Comparison of ENCODE assay signal across 2 cellular contexts in the genomic region with DNA sequence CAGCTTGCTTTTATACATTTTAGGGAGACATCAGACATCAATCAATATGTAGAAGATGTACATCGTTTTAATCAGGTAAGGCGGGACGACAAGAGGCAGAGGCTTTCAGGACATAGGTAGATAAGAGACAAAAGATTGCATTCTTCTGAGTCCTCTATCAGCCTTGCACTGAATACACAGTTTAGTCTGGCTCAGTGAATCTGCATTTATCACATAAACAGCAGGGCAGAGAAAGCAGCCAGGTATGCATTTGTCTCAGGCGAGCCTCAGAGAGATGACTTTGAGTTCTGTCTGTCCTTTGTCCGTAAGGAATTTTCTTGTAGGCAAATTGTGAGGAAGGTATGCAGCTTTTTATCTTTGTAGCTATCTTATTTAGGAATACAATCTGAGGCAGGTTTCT.
TF ChIP-seq lines count a peak whose summit lies in the region.

No MANE protein-coding gene starts in this region.

TF ChIP-seq in GM23338, 12 proteins besides CTCF, POLR2A, EP300 and RAD21:
- TF ChIP-seq, protein P1, sequence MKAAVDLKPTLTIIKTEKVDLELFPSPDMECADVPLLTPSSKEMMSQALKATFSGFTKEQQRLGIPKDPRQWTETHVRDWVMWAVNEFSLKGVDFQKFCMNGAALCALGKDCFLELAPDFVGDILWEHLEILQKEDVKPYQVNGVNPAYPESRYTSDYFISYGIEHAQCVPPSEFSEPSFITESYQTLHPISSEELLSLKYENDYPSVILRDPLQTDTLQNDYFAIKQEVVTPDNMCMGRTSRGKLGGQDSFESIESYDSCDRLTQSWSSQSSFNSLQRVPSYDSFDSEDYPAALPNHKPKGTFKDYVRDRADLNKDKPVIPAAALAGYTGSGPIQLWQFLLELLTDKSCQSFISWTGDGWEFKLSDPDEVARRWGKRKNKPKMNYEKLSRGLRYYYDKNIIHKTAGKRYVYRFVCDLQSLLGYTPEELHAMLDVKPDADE (IDR thresholded peaks at IDR 0.05): no peak
- TF ChIP-seq, protein P2, sequence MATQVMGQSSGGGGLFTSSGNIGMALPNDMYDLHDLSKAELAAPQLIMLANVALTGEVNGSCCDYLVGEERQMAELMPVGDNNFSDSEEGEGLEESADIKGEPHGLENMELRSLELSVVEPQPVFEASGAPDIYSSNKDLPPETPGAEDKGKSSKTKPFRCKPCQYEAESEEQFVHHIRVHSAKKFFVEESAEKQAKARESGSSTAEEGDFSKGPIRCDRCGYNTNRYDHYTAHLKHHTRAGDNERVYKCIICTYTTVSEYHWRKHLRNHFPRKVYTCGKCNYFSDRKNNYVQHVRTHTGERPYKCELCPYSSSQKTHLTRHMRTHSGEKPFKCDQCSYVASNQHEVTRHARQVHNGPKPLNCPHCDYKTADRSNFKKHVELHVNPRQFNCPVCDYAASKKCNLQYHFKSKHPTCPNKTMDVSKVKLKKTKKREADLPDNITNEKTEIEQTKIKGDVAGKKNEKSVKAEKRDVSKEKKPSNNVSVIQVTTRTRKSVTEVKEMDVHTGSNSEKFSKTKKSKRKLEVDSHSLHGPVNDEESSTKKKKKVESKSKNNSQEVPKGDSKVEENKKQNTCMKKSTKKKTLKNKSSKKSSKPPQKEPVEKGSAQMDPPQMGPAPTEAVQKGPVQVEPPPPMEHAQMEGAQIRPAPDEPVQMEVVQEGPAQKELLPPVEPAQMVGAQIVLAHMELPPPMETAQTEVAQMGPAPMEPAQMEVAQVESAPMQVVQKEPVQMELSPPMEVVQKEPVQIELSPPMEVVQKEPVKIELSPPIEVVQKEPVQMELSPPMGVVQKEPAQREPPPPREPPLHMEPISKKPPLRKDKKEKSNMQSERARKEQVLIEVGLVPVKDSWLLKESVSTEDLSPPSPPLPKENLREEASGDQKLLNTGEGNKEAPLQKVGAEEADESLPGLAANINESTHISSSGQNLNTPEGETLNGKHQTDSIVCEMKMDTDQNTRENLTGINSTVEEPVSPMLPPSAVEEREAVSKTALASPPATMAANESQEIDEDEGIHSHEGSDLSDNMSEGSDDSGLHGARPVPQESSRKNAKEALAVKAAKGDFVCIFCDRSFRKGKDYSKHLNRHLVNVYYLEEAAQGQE (IDR thresholded peaks at IDR 0.05; ENCODE audit: unreplicated experiment): no peak

TF ChIP-seq in IMR-90, 13 proteins besides CTCF, POLR2A, EP300 and RAD21:
- TF ChIP-seq NFE2L2 (IDR thresholded peaks at IDR 0.05; ENCODE audit: low read depth, low read length): no peak
- TF ChIP-seq, protein P3, sequence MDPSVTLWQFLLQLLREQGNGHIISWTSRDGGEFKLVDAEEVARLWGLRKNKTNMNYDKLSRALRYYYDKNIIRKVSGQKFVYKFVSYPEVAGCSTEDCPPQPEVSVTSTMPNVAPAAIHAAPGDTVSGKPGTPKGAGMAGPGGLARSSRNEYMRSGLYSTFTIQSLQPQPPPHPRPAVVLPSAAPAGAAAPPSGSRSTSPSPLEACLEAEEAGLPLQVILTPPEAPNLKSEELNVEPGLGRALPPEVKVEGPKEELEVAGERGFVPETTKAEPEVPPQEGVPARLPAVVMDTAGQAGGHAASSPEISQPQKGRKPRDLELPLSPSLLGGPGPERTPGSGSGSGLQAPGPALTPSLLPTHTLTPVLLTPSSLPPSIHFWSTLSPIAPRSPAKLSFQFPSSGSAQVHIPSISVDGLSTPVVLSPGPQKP (IDR thresholded peaks at IDR 0.05; ENCODE audit: borderline replicate concordance, low read depth, low read length): no peak
- no peak for TF ChIP-seq RCOR1 (IDR thresholded peaks at IDR 0.05; ENCODE audit: insufficient replicate concordance, low read length)
- no peak for TF ChIP-seq CHD1 (IDR thresholded peaks at IDR 0.05; ENCODE audit: low read depth, low read length)
- TF ChIP-seq, protein P4, sequence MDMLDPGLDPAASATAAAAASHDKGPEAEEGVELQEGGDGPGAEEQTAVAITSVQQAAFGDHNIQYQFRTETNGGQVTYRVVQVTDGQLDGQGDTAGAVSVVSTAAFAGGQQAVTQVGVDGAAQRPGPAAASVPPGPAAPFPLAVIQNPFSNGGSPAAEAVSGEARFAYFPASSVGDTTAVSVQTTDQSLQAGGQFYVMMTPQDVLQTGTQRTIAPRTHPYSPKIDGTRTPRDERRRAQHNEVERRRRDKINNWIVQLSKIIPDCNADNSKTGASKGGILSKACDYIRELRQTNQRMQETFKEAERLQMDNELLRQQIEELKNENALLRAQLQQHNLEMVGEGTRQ (IDR thresholded peaks at IDR 0.05; ENCODE audit: low read depth, low read length): no peak
- TF ChIP-seq CEBPB (IDR thresholded peaks at IDR 0.05; ENCODE audit: low read depth, low read length): no peak
- TF ChIP-seq RFX5 (IDR thresholded peaks at IDR 0.05; ENCODE audit: low read depth, low read length): no peak
- no peak for TF ChIP-seq SMC3 (IDR thresholded peaks at IDR 0.05; ENCODE audit: low read depth, low read length)
- TF ChIP-seq MXI1 (IDR thresholded peaks at IDR 0.05; ENCODE audit: borderline replicate concordance, low read depth, low read length): no peak
- TF ChIP-seq MAFK (IDR thresholded peaks at IDR 0.05; ENCODE audit: low read depth, low read length): no peak
- TF ChIP-seq FOS (IDR thresholded peaks at IDR 0.05; ENCODE audit: low read depth, low read length): no peak
- no peak for TF ChIP-seq BHLHE40 (IDR thresholded peaks at IDR 0.05; ENCODE audit: low read depth, low read length)
- TF ChIP-seq MAZ (IDR thresholded peaks at IDR 0.05; ENCODE audit: borderline replicate concordance, low read depth, low read length): no peak
